ENCODE assay signal across 28 cellular contexts in genomic region chr20:37881601-37882343, GRCh38. TPM values are rescaled to one million over a fixed set of nuclear protein-coding genes. Genes with fewer than 3 reads are reported as not detected.
DNase-seq lines count a peak whose midpoint lies in the region; ATAC-seq, FAIRE-seq and TF ChIP-seq lines count a peak whose summit lies in the region.
"Had no signal": no experiment of that assay in that cellular context is flagged by ENCODE, and none has a peak within 500 bp of the region (broad histone marks: within the 10 kb centered on the region; RNA-seq: fewer than 3 reads in every experiment).

No MANE protein-coding gene starts in this region.

- in situ Hi-C loops in HepG2 (cut with HindIII; ENCODE audit: extremely low pct_ligation_motif_present, low pct_unique_long_range_greater_than_20kb), result no loop called here

- no peak overlapping the region for H3K27ac ChIP-seq in HepG2 (ENCODE audit: extremely low read length, insufficient read depth, low read length)
- no peak overlapping the region for H3K27ac ChIP-seq in right lobe of liver
- H3K27ac ChIP-seq: C4-2B, esophagus squamous epithelium, Peyer's patch had no signal

- intact Hi-C loops in HepG2 (cut with micrococcal nuclease; ENCODE audit: unreplicated experiment) (no loop called here), right lobe of liver (cut with DNase I) (no loop called here)

- H3K27me3 ChIP-seq in HepG2 (ENCODE audit: control insufficient read depth in 1 of 2, insufficient read depth in 2 of 2, low read length in 2 of 2) (peaks cover 12 to 25% of the 10 kb centered on the region in 2 experiments; a peak in 4 of 5 replicates), right lobe of liver (no peaks in the 10 kb centered on the region)
- H3K27me3 ChIP-seq: Peyer's patch had no signal

- peak overlapping the region in 2 of 3 experiments; percentile 23 to 59; a peak in 5 of 6 replicates for H3K4me3 ChIP-seq in HepG2 (replicated peaks in 1 of 3; ENCODE audit: insufficient read depth in 1 of 3, low read depth in 2 of 3, low read length in 3 of 3)
- H3K4me3 ChIP-seq in right lobe of liver, result no peak overlapping the region
- H3K4me3 ChIP-seq: esophagus squamous epithelium, K562, lung, mucosa of descending colon, Peyer's patch had no signal

- no TSS peak for BruUV-seq in HepG2 (replicated peaks; lab: Mats Ljungman, UMichigan)

- peak overlapping the region; percentile 27 for H3K4me3 Mint-ChIP-seq in glutamatergic neuron (ENCODE audit: unreplicated experiment)
- H3K4me3 Mint-ChIP-seq: activated CD4-positive, alpha-beta memory T cell treated with anti-CD3 and anti-CD28 coated beads, Interleukin-2, amount 10 ng/mL, durations not matched to agents 7 days and 5 days; activated naive CD4-positive, alpha-beta T cell treated with anti-CD3 and anti-CD28 coated beads, Interleukin-2, amount 50 U/mL, for 24 hours; effector memory CD8-positive, alpha-beta T cell; T-cell had no signal

- H3K36me3 ChIP-seq in HepG2 (replicated peaks in 1 of 2; ENCODE audit: control insufficient read depth in 1 of 2, insufficient read depth in 2 of 2, low read length in 2 of 2) (no peaks in the 10 kb centered on the region), right lobe of liver (no peaks in the 10 kb centered on the region)
- H3K36me3 ChIP-seq: esophagus squamous epithelium, Peyer's patch had no signal

- H3K27me3 Mint-ChIP-seq in glutamatergic neuron (ENCODE audit: unreplicated experiment), result peaks cover 13% of the 10 kb centered on the region
- H3K27me3 Mint-ChIP-seq: activated CD4-positive, alpha-beta memory T cell treated with anti-CD3 and anti-CD28 coated beads, Interleukin-2, amount 10 ng/mL, durations not matched to agents 7 days and 5 days; activated naive CD4-positive, alpha-beta T cell treated with anti-CD3 and anti-CD28 coated beads, Interleukin-2, amount 50 U/mL, for 24 hours; effector memory CD8-positive, alpha-beta T cell; T-cell had no signal

- TF ChIP-seq RAD21 in HepG2 (CRISPR knock-in tag; IDR thresholded peaks at IDR 0.05), result no peak

- no peak for TF ChIP-seq CTCF in HepG2 (CRISPR knock-in tag; IDR thresholded peaks at IDR 0.05)
- no peak for TF ChIP-seq CTCF in right lobe of liver (IDR thresholded peaks at IDR 0.05)
- no peak for TF ChIP-seq CTCF in glutamatergic neuron (IDR thresholded peaks at IDR 0.05; ENCODE audit: partially characterized antibody, unreplicated experiment)

- no peaks in the 10 kb centered on the region for H4K20me1 ChIP-seq in HepG2 (ENCODE audit: insufficient read depth, low read length)

- ATAC-seq in HepG2 (peak; percentile 51), right lobe of liver (no peak), GM19397 (IDR thresholded peaks at IDR 0.05; ENCODE audit: unreplicated experiment) (no peak)
- ATAC-seq: effector memory CD8-positive, alpha-beta T cell had no signal

- TF ChIP-seq EP300 in HepG2 (IDR thresholded peaks at IDR 0.05; ENCODE audit: low read depth in 2 of 2, low read length in 2 of 2), result no peak
- 0 out of 2 replicates have a peak, but pooled peaks have one; percentile 26 for TF ChIP-seq EP300 in HepG2 (CRISPR knock-in tag; IDR thresholded peaks at IDR 0.05; ENCODE audit: borderline replicate concordance)

- peak overlapping the region; percentile 88 for H3K27ac Mint-ChIP-seq in glutamatergic neuron (ENCODE audit: unreplicated experiment)
- H3K27ac Mint-ChIP-seq: activated CD4-positive, alpha-beta memory T cell treated with anti-CD3 and anti-CD28 coated beads, Interleukin-2, amount 10 ng/mL, durations not matched to agents 7 days and 5 days; activated T-helper 2 cell treated with anti-CD3 and anti-CD28 coated beads, Interferon-gamma antibody, Interleukin-2, Interleukin-4, amounts not matched to agents 10 μg/mL and 5 μg/mL and 100 μg/mL, durations not matched to agents 14 hours and 24 hours and 36 hours; effector memory CD8-positive, alpha-beta T cell; T-cell had no signal

- no peak overlapping the region for H2AFZ ChIP-seq in HepG2 (ENCODE audit: low read length)

- DNase-seq in HepG2 (ENCODE audit: low spot score), result no peak
- no peak for DNase-seq in right lobe of liver
- peak; percentile 77 for DNase-seq in SK-N-DZ (ENCODE audit: low spot score)
- no peak for DNase-seq in glutamatergic neuron
- no peak for DNase-seq in AG08396 (ENCODE audit: low spot score)
- DNase-seq in iPS-NIHi11 (ENCODE audit: low spot score), result no peak
- DNase-seq: activated CD4-positive, alpha-beta memory T cell treated with anti-CD3 and anti-CD28 coated beads, Interleukin-2, amount 10 ng/mL, durations not matched to agents 7 days and 5 days; activated CD4-positive, alpha-beta T cell treated with anti-CD3 and anti-CD28 coated beads for 1 hour; amygdala; effector memory CD8-positive, alpha-beta T cell; esophagus squamous epithelium; foreskin melanocyte; HCEC 1CT; mucosa of descending colon; NCI-H2081 treated with DMSO at 0.1 percent for 48 hours; Peyer's patch; SHP77 treated with DMSO at 0.1 percent for 48 hours; stimulated activated CD4-positive, alpha-beta T cell treated with anti-CD3 and anti-CD28 coated beads, Interleukin-2, amount 100 ng/mL, for 48 hours; T-cell had no signal

- WGBS in HepG2 (ENCODE audit: low lambda C conversion rate), result 7% methylated on average over 21 of the region's 22 CpGs
- WGBS in right lobe of liver (ENCODE audit: insufficient coverage, low coverage, low lambda C conversion rate, missing lambda C conversion rate), result 75% methylated on average over 13 of the region's 22 CpGs

- no peaks in the 10 kb centered on the region for H3K36me3 Mint-ChIP-seq in glutamatergic neuron (ENCODE audit: unreplicated experiment)
- H3K36me3 Mint-ChIP-seq: activated naive CD4-positive, alpha-beta T cell treated with anti-CD3 and anti-CD28 coated beads, Interleukin-2, amount 50 U/mL, for 24 hours; T-cell had no signal

- CTCF ChIA-PET in HepG2 (lab: Yijun Ruan, JAX; ENCODE audit: low intra/inter-chr PET ratio, low total read pairs), result no interaction called here

- H3K9me3 ChIP-seq in HepG2 (ENCODE audit: low read length) (no peaks in the 10 kb centered on the region), right lobe of liver (no peaks in the 10 kb centered on the region)
- H3K9me3 ChIP-seq: esophagus squamous epithelium, mucosa of descending colon, Peyer's patch had no signal

- H3K4me1 ChIP-seq in HepG2 (ENCODE audit: insufficient read depth, low read length) (peaks cover 82% of the 10 kb centered on the region), right lobe of liver (peaks cover 0 to 5% (median 0%) of the 10 kb centered on the region in 4 donors)
- H3K4me1 ChIP-seq: Peyer's patch had no signal

- no peak for FAIRE-seq in HepG2 (lab: Jason Lieb, UNC)
- FAIRE-seq: bronchial epithelial cell, colon, G401.6 had no signal

- H3K4me1 Mint-ChIP-seq in glutamatergic neuron (ENCODE audit: low read depth, unreplicated experiment), result peaks cover 38% of the 10 kb centered on the region
- H3K4me1 Mint-ChIP-seq: activated CD4-positive, alpha-beta memory T cell treated with anti-CD3 and anti-CD28 coated beads, Interleukin-2, amount 10 ng/mL, durations not matched to agents 7 days and 5 days; activated naive CD4-positive, alpha-beta T cell treated with anti-CD3 and anti-CD28 coated beads, Interleukin-2, amount 50 U/mL, for 24 hours; T-cell had no signal

- peaks cover 14% of the 10 kb centered on the region for H3K9me3 Mint-ChIP-seq in glutamatergic neuron (ENCODE audit: unreplicated experiment)
- H3K9me3 Mint-ChIP-seq: activated CD4-positive, alpha-beta memory T cell treated with anti-CD3 and anti-CD28 coated beads, Interleukin-2, amount 10 ng/mL, durations not matched to agents 7 days and 5 days; activated naive CD4-positive, alpha-beta T cell treated with anti-CD3 and anti-CD28 coated beads, Interleukin-2, amount 50 U/mL, for 24 hours; activated T-helper 2 cell treated with anti-CD3 and anti-CD28 coated beads, Interferon-gamma antibody, Interleukin-2, Interleukin-4, amounts not matched to agents 10 μg/mL and 5 μg/mL and 100 μg/mL, durations not matched to agents 14 hours and 24 hours and 36 hours; effector memory CD8-positive, alpha-beta T cell; T-cell had no signal

- H3K4me2 ChIP-seq in HepG2 (ENCODE audit: low read depth, low read length), result peak overlapping the region; percentile 72

- H3K9ac ChIP-seq in HepG2 (ENCODE audit: insufficient read depth, low read depth, low read length), result 0 out of 2 replicates have a peak overlapping the region, but pooled peaks have one; percentile 9

- no peaks in the 10 kb centered on the region for H3K79me2 ChIP-seq in HepG2 (ENCODE audit: insufficient read depth, low read length)

- no peak for TF ChIP-seq POLR2A in HepG2 (IDR thresholded peaks at IDR 0.05; ENCODE audit: insufficient read depth in 1 of 2, low read depth in 2 of 2, low read length in 2 of 2)
- TF ChIP-seq POLR2A in right lobe of liver (IDR thresholded peaks at IDR 0.05), result no peak

- POLR2A ChIA-PET in HepG2 (lab: Yijun Ruan, JAX), result no interaction called here

RNA-seq across cellular contexts. Expression of gene VSTM2L, which starts 21.2 kb away (rescaled TPM):
- total RNA-seq in HepG2 (2016; rRNA removed; fragmentation: Illumina TruSeq; extraction: Trizol), result not detected in 2 replicates
- total RNA-seq in HepG2 (2016; cell fraction: cytosol; rRNA removed; fragmentation: Illumina TruSeq; extraction: Trizol; ENCODE audit: low read depth), result not detected in 2 replicates
- total RNA-seq in HepG2 (2016; cell fraction: insoluble cytoplasmic fraction; rRNA removed; fragmentation: Illumina TruSeq; extraction: Trizol), result 0.04 TPM in 1 of 2 replicates, not detected in the other
- total RNA-seq in HepG2 (2016; cell fraction: membrane; rRNA removed; fragmentation: Illumina TruSeq; extraction: Trizol), result not detected in 2 replicates
- not detected in 2 replicates for total RNA-seq in HepG2 (2016; cell fraction: nucleus; rRNA removed; fragmentation: Illumina TruSeq; extraction: Trizol)
- 0.03 TPM in 1 of 2 replicates, not detected in the other for polyA plus RNA-seq in HepG2 (2011; rRNA removed)
- polyA plus RNA-seq in HepG2 (2011; cell fraction: cytosol; rRNA removed), result not detected in 2 replicates
- polyA plus RNA-seq in HepG2 (2011; cell fraction: nucleus; rRNA removed), result not detected in 2 replicates
- polyA plus RNA-seq in HepG2 (2012), result 0.19 TPM in 1 of 2 replicates, not detected in the other
- 0.08 TPM in 1 of 2 replicates, not detected in the other for polyA plus RNA-seq in HepG2 (2016; cell fraction: cytosol; fragmentation: Illumina TruSeq; extraction: Trizol; ENCODE audit: low read depth)
- polyA plus RNA-seq in HepG2 (2016; cell fraction: insoluble cytoplasmic fraction; fragmentation: Illumina TruSeq; extraction: Trizol; ENCODE audit: low read depth), result not detected in 2 replicates
- polyA plus RNA-seq in HepG2 (2016; cell fraction: membrane; fragmentation: Illumina TruSeq; extraction: Trizol; ENCODE audit: low read depth), result not detected in 2 replicates
- not detected in 2 replicates for polyA plus RNA-seq in HepG2 (2016; cell fraction: nucleus; fragmentation: Illumina TruSeq; extraction: Trizol; ENCODE audit: insufficient read depth, low read depth)
- not detected in 2 replicates for polyA minus RNA-seq in HepG2 (2011; rRNA and poly(A)+ RNA removed; ENCODE audit: low replicate concordance)
- polyA minus RNA-seq in HepG2 (2011; cell fraction: cytosol; rRNA and poly(A)+ RNA removed), result not detected in 2 replicates
- not detected in 2 replicates for polyA minus RNA-seq in HepG2 (2011; cell fraction: nucleus; rRNA and poly(A)+ RNA removed)
- 10 to 100 TPM in 1 of 6 experiments, 1 to 10 TPM in 3, under 1 TPM in 2; 0.56 to 10.7 (median 1.8) TPM for total RNA-seq in right lobe of liver
- 11.6 and 15.9 TPM in 2 replicates for polyA plus RNA-seq in SK-N-DZ (2014; cell fraction: cytosol; rRNA removed)
- 6.4 and 8.6 TPM in 2 replicates for polyA plus RNA-seq in SK-N-DZ (2014; cell fraction: nucleus; rRNA removed)
- 15.9 TPM for total RNA-seq in glutamatergic neuron (ENCODE audit: unreplicated experiment)
- total RNA-seq: K562, T-cell had no signal
- polyA plus RNA-seq: K562 had no signal

Comparison
In these comparisons a context has a peak if more than half of its experiments do, and no peak if none do; other contexts are left out.
1. H3K4me3 ChIP-seq: peak in HepG2 (2 of 3); none in right lobe of liver (0 of 3).